Comparison of ENCODE assay signal across 1 cellular context in genomic region chr10:119401671-119402395, GRCh38.
TF ChIP-seq lines count a peak whose summit lies in the region.

No MANE protein-coding gene starts in this region.

TF ChIP-seq in HEK293, 187 proteins besides CTCF, POLR2A, EP300 and RAD21 (continued from another document and continues in another):
- no peak for TF ChIP-seq PRDM2 (tag by site-specific recombination; IDR thresholded peaks at IDR 0.05; ENCODE audit: borderline replicate concordance)
- no peak for TF ChIP-seq SP3 (tag by site-specific recombination; IDR thresholded peaks at IDR 0.05)
- TF ChIP-seq ZNF510 (tag by site-specific recombination; IDR thresholded peaks at IDR 0.05; ENCODE audit: insufficient replicate concordance), result no peak
- TF ChIP-seq, protein P1, sequence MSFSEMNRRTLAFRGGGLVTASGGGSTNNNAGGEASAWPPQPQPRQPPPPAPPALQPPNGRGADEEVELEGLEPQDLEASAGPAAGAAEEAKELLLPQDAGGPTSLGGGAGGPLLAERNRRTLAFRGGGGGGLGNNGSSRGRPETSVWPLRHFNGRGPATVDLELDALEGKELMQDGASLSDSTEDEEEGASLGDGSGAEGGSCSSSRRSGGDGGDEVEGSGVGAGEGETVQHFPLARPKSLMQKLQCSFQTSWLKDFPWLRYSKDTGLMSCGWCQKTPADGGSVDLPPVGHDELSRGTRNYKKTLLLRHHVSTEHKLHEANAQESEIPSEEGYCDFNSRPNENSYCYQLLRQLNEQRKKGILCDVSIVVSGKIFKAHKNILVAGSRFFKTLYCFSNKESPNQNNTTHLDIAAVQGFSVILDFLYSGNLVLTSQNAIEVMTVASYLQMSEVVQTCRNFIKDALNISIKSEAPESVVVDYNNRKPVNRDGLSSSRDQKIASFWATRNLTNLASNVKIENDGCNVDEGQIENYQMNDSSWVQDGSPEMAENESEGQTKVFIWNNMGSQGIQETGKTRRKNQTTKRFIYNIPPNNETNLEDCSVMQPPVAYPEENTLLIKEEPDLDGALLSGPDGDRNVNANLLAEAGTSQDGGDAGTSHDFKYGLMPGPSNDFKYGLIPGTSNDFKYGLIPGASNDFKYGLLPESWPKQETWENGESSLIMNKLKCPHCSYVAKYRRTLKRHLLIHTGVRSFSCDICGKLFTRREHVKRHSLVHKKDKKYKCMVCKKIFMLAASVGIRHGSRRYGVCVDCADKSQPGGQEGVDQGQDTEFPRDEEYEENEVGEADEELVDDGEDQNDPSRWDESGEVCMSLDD (tag by site-specific recombination; IDR thresholded peaks at IDR 0.05), result no peak
- TF ChIP-seq ZNF112 (tag by site-specific recombination; IDR thresholded peaks at IDR 0.05), result no peak
- TF ChIP-seq ZNF175 (tag by site-specific recombination; IDR thresholded peaks at IDR 0.05), result no peak
- TF ChIP-seq IKZF3 (tag by site-specific recombination; IDR thresholded peaks at IDR 0.05), result no peak
- TF ChIP-seq ZBTB49 (tag by site-specific recombination; IDR thresholded peaks at IDR 0.05; ENCODE audit: low read depth), result no peak
- no peak for TF ChIP-seq ZNF146 (tag by site-specific recombination; IDR thresholded peaks at IDR 0.05)
- TF ChIP-seq, protein P2, sequence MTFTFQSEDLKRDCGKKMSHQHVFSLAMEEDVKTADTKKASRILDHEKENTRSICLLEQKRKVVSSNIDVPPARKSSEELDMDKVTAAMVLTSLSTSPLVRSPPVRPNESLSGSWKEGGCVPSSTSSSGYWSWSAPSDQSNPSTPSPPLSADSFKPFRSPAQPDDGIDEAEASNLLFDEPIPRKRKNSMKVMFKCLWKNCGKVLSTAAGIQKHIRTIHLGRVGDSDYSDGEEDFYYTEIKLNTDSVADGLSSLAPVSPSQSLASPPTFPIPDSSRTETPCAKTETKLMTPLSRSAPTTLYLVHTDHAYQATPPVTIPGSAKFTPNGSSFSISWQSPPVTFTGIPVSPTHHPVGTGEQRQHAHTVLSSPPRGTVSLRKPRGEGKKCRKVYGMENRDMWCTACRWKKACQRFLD (tag by site-specific recombination; IDR thresholded peaks at IDR 0.05), result no peak
- TF ChIP-seq ZNF2 (tag by site-specific recombination; IDR thresholded peaks at IDR 0.05), result no peak
- no peak for TF ChIP-seq ZNF488 (tag by site-specific recombination; IDR thresholded peaks at IDR 0.05)
- no peak for TF ChIP-seq ZXDB (tag by site-specific recombination; IDR thresholded peaks at IDR 0.05)
- TF ChIP-seq ZNF449 (tag by site-specific recombination; IDR thresholded peaks at IDR 0.05), result no peak
- TF ChIP-seq, protein P3, sequence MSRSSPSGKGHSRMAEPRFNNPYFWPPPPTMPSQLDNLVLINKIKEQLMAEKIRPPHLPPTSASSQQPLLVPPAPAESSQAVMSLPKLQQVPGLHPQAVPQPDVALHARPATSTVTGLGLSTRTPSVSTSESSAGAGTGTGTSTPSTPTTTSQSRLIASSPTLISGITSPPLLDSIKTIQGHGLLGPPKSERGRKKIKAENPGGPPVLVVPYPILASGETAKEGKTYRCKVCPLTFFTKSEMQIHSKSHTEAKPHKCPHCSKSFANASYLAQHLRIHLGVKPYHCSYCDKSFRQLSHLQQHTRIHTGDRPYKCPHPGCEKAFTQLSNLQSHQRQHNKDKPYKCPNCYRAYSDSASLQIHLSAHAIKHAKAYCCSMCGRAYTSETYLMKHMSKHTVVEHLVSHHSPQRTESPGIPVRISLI (tag by site-specific recombination; IDR thresholded peaks at IDR 0.05), result no peak
- TF ChIP-seq ZNF837 (tag by site-specific recombination; IDR thresholded peaks at IDR 0.05), result no peak
- TF ChIP-seq ZNF114 (tag by site-specific recombination; IDR thresholded peaks at IDR 0.05), result no peak
- no peak for TF ChIP-seq ZNF19 (tag by site-specific recombination; IDR thresholded peaks at IDR 0.05; ENCODE audit: low read depth)
- no peak for TF ChIP-seq ZNF76 (tag by site-specific recombination; IDR thresholded peaks at IDR 0.05; ENCODE audit: borderline replicate concordance, low read depth)
- no peak for TF ChIP-seq ZBTB17 (tag by site-specific recombination; IDR thresholded peaks at IDR 0.05)
- no peak for TF ChIP-seq ZNF404 (tag by site-specific recombination; IDR thresholded peaks at IDR 0.05)
- no peak for TF ChIP-seq ZNF10 (tag by site-specific recombination; IDR thresholded peaks at IDR 0.05)
- no peak for TF ChIP-seq ATF2 (tag by site-specific recombination; IDR thresholded peaks at IDR 0.05; ENCODE audit: low read depth)
- TF ChIP-seq ZNF707 (tag by site-specific recombination; IDR thresholded peaks at IDR 0.05), result no peak
- TF ChIP-seq SP2 (tag by site-specific recombination; IDR thresholded peaks at IDR 0.05), result no peak
- TF ChIP-seq ELK4 (IDR thresholded peaks at IDR 0.05; ENCODE audit: borderline replicate concordance, low read depth, low read length), result no peak
- TF ChIP-seq, protein P4, sequence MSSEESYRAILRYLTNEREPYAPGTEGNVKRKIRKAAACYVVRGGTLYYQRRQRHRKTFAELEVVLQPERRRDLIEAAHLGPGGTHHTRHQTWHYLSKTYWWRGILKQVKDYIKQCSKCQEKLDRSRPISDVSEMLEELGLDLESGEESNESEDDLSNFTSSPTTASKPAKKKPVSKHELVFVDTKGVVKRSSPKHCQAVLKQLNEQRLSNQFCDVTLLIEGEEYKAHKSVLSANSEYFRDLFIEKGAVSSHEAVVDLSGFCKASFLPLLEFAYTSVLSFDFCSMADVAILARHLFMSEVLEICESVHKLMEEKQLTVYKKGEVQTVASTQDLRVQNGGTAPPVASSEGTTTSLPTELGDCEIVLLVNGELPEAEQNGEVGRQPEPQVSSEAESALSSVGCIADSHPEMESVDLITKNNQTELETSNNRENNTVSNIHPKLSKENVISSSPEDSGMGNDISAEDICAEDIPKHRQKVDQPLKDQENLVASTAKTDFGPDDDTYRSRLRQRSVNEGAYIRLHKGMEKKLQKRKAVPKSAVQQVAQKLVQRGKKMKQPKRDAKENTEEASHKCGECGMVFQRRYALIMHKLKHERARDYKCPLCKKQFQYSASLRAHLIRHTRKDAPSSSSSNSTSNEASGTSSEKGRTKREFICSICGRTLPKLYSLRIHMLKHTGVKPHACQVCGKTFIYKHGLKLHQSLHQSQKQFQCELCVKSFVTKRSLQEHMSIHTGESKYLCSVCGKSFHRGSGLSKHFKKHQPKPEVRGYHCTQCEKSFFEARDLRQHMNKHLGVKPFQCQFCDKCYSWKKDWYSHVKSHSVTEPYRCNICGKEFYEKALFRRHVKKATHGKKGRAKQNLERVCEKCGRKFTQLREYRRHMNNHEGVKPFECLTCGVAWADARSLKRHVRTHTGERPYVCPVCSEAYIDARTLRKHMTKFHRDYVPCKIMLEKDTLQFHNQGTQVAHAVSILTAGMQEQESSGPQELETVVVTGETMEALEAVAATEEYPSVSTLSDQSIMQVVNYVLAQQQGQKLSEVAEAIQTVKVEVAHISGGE (tag by site-specific recombination; conservative IDR thresholded peaks at IDR 0.05; ENCODE audit: low read depth), result no peak
- TF ChIP-seq ZNF645 (tag by site-specific recombination; IDR thresholded peaks at IDR 0.05), result no peak
- no peak for TF ChIP-seq KLF8 (tag by site-specific recombination; IDR thresholded peaks at IDR 0.05)
- no peak for TF ChIP-seq ZNF677 (tag by site-specific recombination; IDR thresholded peaks at IDR 0.05)
